ENCODE assay signal across 21 cellular contexts in the genomic region with DNA sequence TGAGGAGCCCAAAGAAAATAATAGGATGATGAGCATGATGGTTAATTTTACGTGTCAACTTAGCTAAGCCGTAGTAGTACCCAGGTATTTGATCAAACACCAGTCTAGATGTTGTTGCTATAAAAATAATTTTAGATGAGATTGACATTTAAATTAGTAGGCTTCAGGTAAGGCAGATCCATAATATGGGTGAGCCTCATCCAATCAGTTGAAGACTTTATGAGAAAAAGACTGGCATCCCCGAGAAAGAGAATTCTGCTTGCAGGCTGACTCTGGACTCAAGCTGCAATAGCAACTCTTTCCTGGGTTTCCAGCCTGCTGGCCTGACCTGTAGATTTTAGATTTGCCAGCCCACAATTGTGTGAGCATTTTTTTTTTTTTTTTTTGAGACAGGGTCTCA.
"Had no signal": no experiment of that assay in that cellular context is flagged by ENCODE, and none has a peak within 500 bp of the region (broad histone marks: within the 10 kb centered on the region; RNA-seq: fewer than 3 reads in every experiment).

No MANE protein-coding gene starts in this region.

- H3K27me3 ChIP-seq: gastrocnemius medialis, left lung had no signal

- ATAC-seq: effector memory CD8-positive, alpha-beta T cell; gastrocnemius medialis; heart right ventricle; left cardiac atrium; left lung; left ventricle myocardium superior; lower lobe of right lung; naive thymus-derived CD4-positive, alpha-beta T cell had no signal

- H3K4me1 ChIP-seq: gastrocnemius medialis had no signal

- FAIRE-seq: colon, endothelial cell of umbilical vein, islet of Langerhans, keratinocyte had no signal

- H3K9me3 ChIP-seq: esophagus squamous epithelium, gastrocnemius medialis, heart right ventricle, left lung, lower lobe of right lung had no signal

- H3K36me3 ChIP-seq: esophagus squamous epithelium, gastrocnemius medialis, heart right ventricle, left lung, lower lobe of right lung had no signal

- DNase-seq: effector CD8-positive, alpha-beta T cell; effector memory CD8-positive, alpha-beta T cell; esophagus squamous epithelium; foreskin melanocyte; gastrocnemius medialis; glutamatergic neuron; head of caudate nucleus; heart right ventricle; hippocampal formation; left cardiac atrium; left lung; left ventricle myocardium superior; lower lobe of right lung; mesendoderm; midbrain; naive thymus-derived CD4-positive, alpha-beta T cell had no signal

- H3K27ac ChIP-seq: coronary artery, esophagus squamous epithelium, gastrocnemius medialis, heart right ventricle, left lung, lower lobe of right lung had no signal

- H3K4me3 ChIP-seq: coronary artery, esophagus squamous epithelium, gastrocnemius medialis, heart right ventricle, left lung, lower lobe of right lung had no signal
